ENCODE assay signal across 19 cellular contexts in the genomic region with DNA sequence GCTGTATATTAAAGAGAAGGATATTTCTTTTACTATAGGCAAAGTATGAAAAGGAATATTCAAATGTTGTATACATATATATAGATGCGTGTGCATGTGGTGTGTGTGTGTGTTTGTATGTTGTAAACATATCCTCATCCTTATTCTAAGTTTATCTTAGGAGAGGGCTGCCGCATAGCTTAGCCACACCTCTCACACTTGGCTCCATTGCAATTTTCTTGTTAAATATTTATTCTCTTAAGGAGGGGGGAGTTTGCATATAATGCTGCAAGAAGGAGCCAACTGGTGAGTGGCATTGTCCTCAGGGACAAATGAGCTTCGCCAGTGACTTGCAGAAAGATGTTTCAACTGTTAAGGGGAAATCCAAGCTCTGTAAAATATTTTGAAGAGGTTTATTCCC.
DNase-seq lines count a peak whose midpoint lies in the region; ATAC-seq and TF ChIP-seq lines count a peak whose summit lies in the region.
"Had no signal": no experiment of that assay in that cellular context is flagged by ENCODE, and none has a peak within 500 bp of the region (broad histone marks: within the 10 kb centered on the region; RNA-seq: fewer than 3 reads in every experiment).

No MANE protein-coding gene starts in this region.

- no peak overlapping the region for H2AK5ac ChIP-seq in mesendoderm (ENCODE audit: low read length)

- no peak overlapping the region for H4K8ac ChIP-seq in mesendoderm (ENCODE audit: low read depth, low read length)

- H3K56ac ChIP-seq in mesendoderm (ENCODE audit: low read length) = no peak overlapping the region

- no peak overlapping the region for H4K5ac ChIP-seq in mesendoderm (ENCODE audit: low read length)

- peaks cover 20% of the 10 kb centered on the region for H3K4me1 Mint-ChIP-seq in endodermal cell
- H3K4me1 Mint-ChIP-seq: CD4-positive, alpha-beta memory T cell had no signal

- H3K27ac Mint-ChIP-seq in endodermal cell = peak overlapping the region; percentile 56
- H3K27ac Mint-ChIP-seq: CD4-positive, alpha-beta memory T cell had no signal

- H2BK5ac ChIP-seq in mesendoderm (ENCODE audit: low read length) = no peak overlapping the region

- H3K4me3 ChIP-seq in HUES6 (ENCODE audit: low read depth, low read length) (no peak overlapping the region), endodermal cell (ENCODE audit: low read length) (no peak overlapping the region), mesendoderm (ENCODE audit: low read length) (no peak overlapping the region)
- H3K4me3 ChIP-seq: K562, Peyer's patch, SJSA1 had no signal

- no peaks in the 10 kb centered on the region for H3K27me3 ChIP-seq in HUES6 (ENCODE audit: control insufficient read depth, insufficient read depth, low read length)
- no peaks in the 10 kb centered on the region for H3K27me3 ChIP-seq in endodermal cell (ENCODE audit: control insufficient read depth, insufficient read depth, low read length, poor library complexity, severe bottlenecking)
- H3K27me3 ChIP-seq in mesendoderm (ENCODE audit: insufficient read depth, low read length, poor library complexity) = no peaks in the 10 kb centered on the region
- H3K27me3 ChIP-seq: Peyer's patch, SJSA1 had no signal

- H3K9me3 ChIP-seq in HUES6 (ENCODE audit: control insufficient read depth, insufficient read depth, low read depth, low read length) (peaks cover 14% of the 10 kb centered on the region), endodermal cell (ENCODE audit: control insufficient read depth, low read length) (peaks cover 18% of the 10 kb centered on the region)
- H3K9me3 ChIP-seq: Caco-2, Peyer's patch, SJSA1 had no signal

- no peaks in the 10 kb centered on the region for H3K36me3 ChIP-seq in HUES6 (ENCODE audit: control insufficient read depth, insufficient read depth, low read length)
- no peaks in the 10 kb centered on the region for H3K36me3 ChIP-seq in endodermal cell (ENCODE audit: control insufficient read depth, insufficient read depth, low read length)
- no peaks in the 10 kb centered on the region for H3K36me3 ChIP-seq in mesendoderm (ENCODE audit: control insufficient read depth, insufficient read depth, low read length)
- H3K36me3 ChIP-seq: Peyer's patch, SJSA1 had no signal

- H3K4me2 ChIP-seq in mesendoderm (ENCODE audit: low read length) = no peak overlapping the region

- no peak overlapping the region for H2BK120ac ChIP-seq in mesendoderm (ENCODE audit: low read depth, low read length)

- TF ChIP-seq CTCF in endodermal cell (conservative IDR thresholded peaks at IDR 0.05) = no peak

- no peak for DNase-seq in endodermal cell
- no peak for DNase-seq in mesendoderm
- no peak for DNase-seq in effector CD8-positive, alpha-beta T cell (lab: John Stamatoyannopoulos, UW)
- no peak for DNase-seq in cortex of kidney (lab: John Stamatoyannopoulos, UW)
- DNase-seq in DMS114 treated with DMSO at 0.1 percent for 48 hours (lab: John Stamatoyannopoulos, UW; ENCODE audit: unreplicated experiment) = no peak
- DNase-seq: Caco-2; CD4-positive, alpha-beta memory T cell; NCI-H1092; NCI-H1436 treated with DMSO at 0.1 percent for 48 hours; NCI-H1930; NCI-H510A; NCI-H774; NK-92 treated with Interleukin-12 subunit alpha and Interleukin-12 subunit beta, amount 100 ng/mL, for 24 hours; Peyer's patch had no signal

- H3K36me3 Mint-ChIP-seq in endodermal cell (ENCODE audit: low read depth) = no peaks in the 10 kb centered on the region
- H3K36me3 Mint-ChIP-seq: CD4-positive, alpha-beta memory T cell had no signal

- H3K27ac ChIP-seq in HUES6 (ENCODE audit: low read depth, low read length) = 0 out of 2 replicates have a peak overlapping the region, but pooled peaks have one; percentile 28
- no peak overlapping the region for H3K27ac ChIP-seq in endodermal cell (ENCODE audit: low read depth, low read length)
- H3K27ac ChIP-seq in mesendoderm (ENCODE audit: low read depth, low read length) = no peak overlapping the region
- H3K27ac ChIP-seq: Peyer's patch, SJSA1 had no signal

- no peaks in the 10 kb centered on the region for H3K27me3 Mint-ChIP-seq in endodermal cell (ENCODE audit: insufficient read depth)

- ATAC-seq in GM21825 (IDR thresholded peaks at IDR 0.05; ENCODE audit: unreplicated experiment) = no peak
- ATAC-seq: HCT116 had no signal

- no peak overlapping the region for H3K23ac ChIP-seq in mesendoderm (ENCODE audit: low read length)

- no peaks in the 10 kb centered on the region for H3K79me2 ChIP-seq in mesendoderm (ENCODE audit: control insufficient read depth, insufficient read depth, low read length)

- 85 to 100% methylated on average over 1 of the region's 3 CpGs for WGBS in endodermal cell (ENCODE audit: insufficient coverage in 1 of 2, insufficient read length in 1 of 2), 2 experiments
- no CpG with 5 or more reads among the region's 3 CpGs for WGBS in mesendoderm (ENCODE audit: extremely low coverage, insufficient coverage, low lambda C conversion rate)

- no peaks in the 10 kb centered on the region for H3K79me1 ChIP-seq in mesendoderm (ENCODE audit: low read length)

- H3K4me1 ChIP-seq in HUES6 (ENCODE audit: control insufficient read depth, insufficient read depth, low read length) = peaks cover 24% of the 10 kb centered on the region
- H3K4me1 ChIP-seq in endodermal cell (ENCODE audit: control insufficient read depth, insufficient read depth, low read length) = peaks cover 2% of the 10 kb centered on the region
- peaks cover 2% of the 10 kb centered on the region for H3K4me1 ChIP-seq in mesendoderm (ENCODE audit: control insufficient read depth, low read depth, low read length)
- H3K4me1 ChIP-seq: Caco-2, Peyer's patch, SJSA1 had no signal

- H3K4me3 Mint-ChIP-seq in endodermal cell = no peak overlapping the region
- H3K4me3 Mint-ChIP-seq: CD4-positive, alpha-beta memory T cell had no signal

- H3K9ac ChIP-seq in HUES6 (ENCODE audit: low read length) = no peak overlapping the region
- H3K9ac ChIP-seq in endodermal cell (ENCODE audit: extremely low read depth, low read length, poor library complexity, severe bottlenecking) = no peak overlapping the region
- H3K9ac ChIP-seq in mesendoderm (ENCODE audit: low read length) = no peak overlapping the region

- H2BK15ac ChIP-seq in mesendoderm (replicated peaks; ENCODE audit: low read depth) = no peak overlapping the region

- peak overlapping the region; percentile 60 for H3K18ac ChIP-seq in mesendoderm (ENCODE audit: low read length)

- H3K4ac ChIP-seq in mesendoderm (ENCODE audit: low read depth, low read length) = no peak overlapping the region

- H3K9me3 Mint-ChIP-seq in endodermal cell = peaks cover 20% of the 10 kb centered on the region
